Comparison of ENCODE assay signal across 2 cellular contexts in the genomic region with DNA sequence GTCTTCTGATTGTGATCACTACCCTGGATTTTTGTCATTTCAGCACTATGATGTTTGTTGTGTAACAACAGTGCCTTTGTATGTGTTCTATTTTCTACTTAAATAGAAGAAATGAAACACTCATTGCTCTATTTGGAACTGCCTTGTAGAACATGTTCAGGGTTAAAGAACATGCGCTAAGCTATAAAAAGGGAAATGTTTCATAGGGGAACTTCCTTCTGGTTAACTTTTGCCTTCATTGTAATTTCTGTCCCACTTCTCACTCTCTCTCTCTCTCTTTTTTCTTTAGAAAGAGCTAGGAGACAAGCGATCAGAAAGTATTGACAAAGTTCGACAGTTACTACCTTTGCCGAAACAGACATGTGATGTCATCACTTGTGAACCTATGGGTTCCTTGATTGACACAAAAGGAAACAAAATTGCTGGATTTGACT.
TF ChIP-seq lines count a peak whose summit lies in the region.

A gene (minus strand): TSS at position 13 of the 434 bp plus-strand sequence. CDS start 45,908 bp downstream, outside the sequence.

TF ChIP-seq in SK-N-SH, 30 proteins besides CTCF, POLR2A, EP300 and RAD21 (continued from another document):
- TF ChIP-seq, protein P1, sequence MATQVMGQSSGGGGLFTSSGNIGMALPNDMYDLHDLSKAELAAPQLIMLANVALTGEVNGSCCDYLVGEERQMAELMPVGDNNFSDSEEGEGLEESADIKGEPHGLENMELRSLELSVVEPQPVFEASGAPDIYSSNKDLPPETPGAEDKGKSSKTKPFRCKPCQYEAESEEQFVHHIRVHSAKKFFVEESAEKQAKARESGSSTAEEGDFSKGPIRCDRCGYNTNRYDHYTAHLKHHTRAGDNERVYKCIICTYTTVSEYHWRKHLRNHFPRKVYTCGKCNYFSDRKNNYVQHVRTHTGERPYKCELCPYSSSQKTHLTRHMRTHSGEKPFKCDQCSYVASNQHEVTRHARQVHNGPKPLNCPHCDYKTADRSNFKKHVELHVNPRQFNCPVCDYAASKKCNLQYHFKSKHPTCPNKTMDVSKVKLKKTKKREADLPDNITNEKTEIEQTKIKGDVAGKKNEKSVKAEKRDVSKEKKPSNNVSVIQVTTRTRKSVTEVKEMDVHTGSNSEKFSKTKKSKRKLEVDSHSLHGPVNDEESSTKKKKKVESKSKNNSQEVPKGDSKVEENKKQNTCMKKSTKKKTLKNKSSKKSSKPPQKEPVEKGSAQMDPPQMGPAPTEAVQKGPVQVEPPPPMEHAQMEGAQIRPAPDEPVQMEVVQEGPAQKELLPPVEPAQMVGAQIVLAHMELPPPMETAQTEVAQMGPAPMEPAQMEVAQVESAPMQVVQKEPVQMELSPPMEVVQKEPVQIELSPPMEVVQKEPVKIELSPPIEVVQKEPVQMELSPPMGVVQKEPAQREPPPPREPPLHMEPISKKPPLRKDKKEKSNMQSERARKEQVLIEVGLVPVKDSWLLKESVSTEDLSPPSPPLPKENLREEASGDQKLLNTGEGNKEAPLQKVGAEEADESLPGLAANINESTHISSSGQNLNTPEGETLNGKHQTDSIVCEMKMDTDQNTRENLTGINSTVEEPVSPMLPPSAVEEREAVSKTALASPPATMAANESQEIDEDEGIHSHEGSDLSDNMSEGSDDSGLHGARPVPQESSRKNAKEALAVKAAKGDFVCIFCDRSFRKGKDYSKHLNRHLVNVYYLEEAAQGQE (IDR thresholded peaks at IDR 0.05; ENCODE audit: low read depth, low read length): no peak
- TF ChIP-seq EZH2phosphoT487 (IDR thresholded peaks at IDR 0.05; ENCODE audit: borderline replicate concordance, low read depth) (no peak), YY1 (IDR thresholded peaks at IDR 0.05; ENCODE audit: low read depth) (no peak), MXI1 (IDR thresholded peaks at IDR 0.05; ENCODE audit: low read depth, low read length) (no peak), MEF2A (IDR thresholded peaks at IDR 0.05; ENCODE audit: borderline replicate concordance, low read depth) (no peak), TEAD4 (IDR thresholded peaks at IDR 0.05; ENCODE audit: borderline replicate concordance, insufficient read depth) (no peak), NRF1 (IDR thresholded peaks at IDR 0.05; ENCODE audit: low read depth, low read length) (no peak), TAF1 (IDR thresholded peaks at IDR 0.05; ENCODE audit: borderline replicate concordance, low read depth, low read length) (no peak)
- TF ChIP-seq, protein P2, sequence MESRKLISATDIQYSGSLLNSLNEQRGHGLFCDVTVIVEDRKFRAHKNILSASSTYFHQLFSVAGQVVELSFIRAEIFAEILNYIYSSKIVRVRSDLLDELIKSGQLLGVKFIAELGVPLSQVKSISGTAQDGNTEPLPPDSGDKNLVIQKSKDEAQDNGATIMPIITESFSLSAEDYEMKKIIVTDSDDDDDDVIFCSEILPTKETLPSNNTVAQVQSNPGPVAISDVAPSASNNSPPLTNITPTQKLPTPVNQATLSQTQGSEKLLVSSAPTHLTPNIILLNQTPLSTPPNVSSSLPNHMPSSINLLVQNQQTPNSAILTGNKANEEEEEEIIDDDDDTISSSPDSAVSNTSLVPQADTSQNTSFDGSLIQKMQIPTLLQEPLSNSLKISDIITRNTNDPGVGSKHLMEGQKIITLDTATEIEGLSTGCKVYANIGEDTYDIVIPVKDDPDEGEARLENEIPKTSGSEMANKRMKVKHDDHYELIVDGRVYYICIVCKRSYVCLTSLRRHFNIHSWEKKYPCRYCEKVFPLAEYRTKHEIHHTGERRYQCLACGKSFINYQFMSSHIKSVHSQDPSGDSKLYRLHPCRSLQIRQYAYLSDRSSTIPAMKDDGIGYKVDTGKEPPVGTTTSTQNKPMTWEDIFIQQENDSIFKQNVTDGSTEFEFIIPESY (IDR thresholded peaks at IDR 0.05; ENCODE audit: borderline replicate concordance, low read depth): no peak
- TF ChIP-seq, protein P3, sequence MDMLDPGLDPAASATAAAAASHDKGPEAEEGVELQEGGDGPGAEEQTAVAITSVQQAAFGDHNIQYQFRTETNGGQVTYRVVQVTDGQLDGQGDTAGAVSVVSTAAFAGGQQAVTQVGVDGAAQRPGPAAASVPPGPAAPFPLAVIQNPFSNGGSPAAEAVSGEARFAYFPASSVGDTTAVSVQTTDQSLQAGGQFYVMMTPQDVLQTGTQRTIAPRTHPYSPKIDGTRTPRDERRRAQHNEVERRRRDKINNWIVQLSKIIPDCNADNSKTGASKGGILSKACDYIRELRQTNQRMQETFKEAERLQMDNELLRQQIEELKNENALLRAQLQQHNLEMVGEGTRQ (IDR thresholded peaks at IDR 0.05; ENCODE audit: borderline replicate concordance, low read depth, low read length): no peak
- TF ChIP-seq, protein P4, sequence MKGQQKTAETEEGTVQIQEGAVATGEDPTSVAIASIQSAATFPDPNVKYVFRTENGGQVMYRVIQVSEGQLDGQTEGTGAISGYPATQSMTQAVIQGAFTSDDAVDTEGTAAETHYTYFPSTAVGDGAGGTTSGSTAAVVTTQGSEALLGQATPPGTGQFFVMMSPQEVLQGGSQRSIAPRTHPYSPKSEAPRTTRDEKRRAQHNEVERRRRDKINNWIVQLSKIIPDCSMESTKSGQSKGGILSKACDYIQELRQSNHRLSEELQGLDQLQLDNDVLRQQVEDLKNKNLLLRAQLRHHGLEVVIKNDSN (IDR thresholded peaks at IDR 0.05; ENCODE audit: borderline replicate concordance, low read depth): no peak

TF ChIP-seq in SK-N-SH treated with all-trans-retinoic acid at 6 μM for 48 hours, 23 proteins besides CTCF, POLR2A, EP300 and RAD21 (continued from another document):
- TF ChIP-seq, protein P5, sequence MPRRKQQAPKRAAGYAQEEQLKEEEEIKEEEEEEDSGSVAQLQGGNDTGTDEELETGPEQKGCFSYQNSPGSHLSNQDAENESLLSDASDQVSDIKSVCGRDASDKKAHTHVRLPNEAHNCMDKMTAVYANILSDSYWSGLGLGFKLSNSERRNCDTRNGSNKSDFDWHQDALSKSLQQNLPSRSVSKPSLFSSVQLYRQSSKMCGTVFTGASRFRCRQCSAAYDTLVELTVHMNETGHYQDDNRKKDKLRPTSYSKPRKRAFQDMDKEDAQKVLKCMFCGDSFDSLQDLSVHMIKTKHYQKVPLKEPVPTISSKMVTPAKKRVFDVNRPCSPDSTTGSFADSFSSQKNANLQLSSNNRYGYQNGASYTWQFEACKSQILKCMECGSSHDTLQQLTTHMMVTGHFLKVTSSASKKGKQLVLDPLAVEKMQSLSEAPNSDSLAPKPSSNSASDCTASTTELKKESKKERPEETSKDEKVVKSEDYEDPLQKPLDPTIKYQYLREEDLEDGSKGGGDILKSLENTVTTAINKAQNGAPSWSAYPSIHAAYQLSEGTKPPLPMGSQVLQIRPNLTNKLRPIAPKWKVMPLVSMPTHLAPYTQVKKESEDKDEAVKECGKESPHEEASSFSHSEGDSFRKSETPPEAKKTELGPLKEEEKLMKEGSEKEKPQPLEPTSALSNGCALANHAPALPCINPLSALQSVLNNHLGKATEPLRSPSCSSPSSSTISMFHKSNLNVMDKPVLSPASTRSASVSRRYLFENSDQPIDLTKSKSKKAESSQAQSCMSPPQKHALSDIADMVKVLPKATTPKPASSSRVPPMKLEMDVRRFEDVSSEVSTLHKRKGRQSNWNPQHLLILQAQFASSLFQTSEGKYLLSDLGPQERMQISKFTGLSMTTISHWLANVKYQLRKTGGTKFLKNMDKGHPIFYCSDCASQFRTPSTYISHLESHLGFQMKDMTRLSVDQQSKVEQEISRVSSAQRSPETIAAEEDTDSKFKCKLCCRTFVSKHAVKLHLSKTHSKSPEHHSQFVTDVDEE (CRISPR knock-in tag; IDR thresholded peaks at IDR 0.05): no peak
- TF ChIP-seq PPARA (CRISPR knock-in tag; IDR thresholded peaks at IDR 0.05; ENCODE audit: borderline replicate concordance) (no peak), ARNTL (CRISPR knock-in tag; IDR thresholded peaks at IDR 0.05; ENCODE audit: borderline replicate concordance, low read depth) (no peak), ZC3H10 (CRISPR knock-in tag; IDR thresholded peaks at IDR 0.05) (no peak), TOX (CRISPR knock-in tag; IDR thresholded peaks at IDR 0.05; ENCODE audit: borderline replicate concordance) (no peak), RARB (CRISPR knock-in tag; IDR thresholded peaks at IDR 0.05) (no peak), ISL1 (CRISPR knock-in tag; IDR thresholded peaks at IDR 0.05) (no peak)
- TF ChIP-seq, protein P6, sequence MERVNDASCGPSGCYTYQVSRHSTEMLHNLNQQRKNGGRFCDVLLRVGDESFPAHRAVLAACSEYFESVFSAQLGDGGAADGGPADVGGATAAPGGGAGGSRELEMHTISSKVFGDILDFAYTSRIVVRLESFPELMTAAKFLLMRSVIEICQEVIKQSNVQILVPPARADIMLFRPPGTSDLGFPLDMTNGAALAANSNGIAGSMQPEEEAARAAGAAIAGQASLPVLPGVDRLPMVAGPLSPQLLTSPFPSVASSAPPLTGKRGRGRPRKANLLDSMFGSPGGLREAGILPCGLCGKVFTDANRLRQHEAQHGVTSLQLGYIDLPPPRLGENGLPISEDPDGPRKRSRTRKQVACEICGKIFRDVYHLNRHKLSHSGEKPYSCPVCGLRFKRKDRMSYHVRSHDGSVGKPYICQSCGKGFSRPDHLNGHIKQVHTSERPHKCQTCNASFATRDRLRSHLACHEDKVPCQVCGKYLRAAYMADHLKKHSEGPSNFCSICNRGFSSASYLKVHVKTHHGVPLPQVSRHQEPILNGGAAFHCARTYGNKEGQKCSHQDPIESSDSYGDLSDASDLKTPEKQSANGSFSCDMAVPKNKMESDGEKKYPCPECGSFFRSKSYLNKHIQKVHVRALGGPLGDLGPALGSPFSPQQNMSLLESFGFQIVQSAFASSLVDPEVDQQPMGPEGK (CRISPR knock-in tag; IDR thresholded peaks at IDR 0.05; ENCODE audit: borderline replicate concordance): no peak
